Comparison of ENCODE assay signal across 8 cellular contexts in genomic region chr15:44711356-44712107, GRCh38. TPM values are rescaled to one million over a fixed set of nuclear protein-coding genes. Genes with fewer than 3 reads are reported as not detected.
A peak's percentile ranks its signal among the peaks of the same experiment; 100 is the strongest.
DNase-seq lines count a peak whose midpoint lies in the region; ATAC-seq and TF ChIP-seq lines count a peak whose summit lies in the region.

Gene B2M (plus strand): TSS chr15:44711517. CDS start chr15:44711547, 30 bp downstream.

- no peaks in the 10 kb centered on the region for H3K27me3 ChIP-seq in cardiac muscle cell
- no peaks in the 10 kb centered on the region for H3K27me3 ChIP-seq in trophoblast cell (ENCODE audit: insufficient read depth, low read length)
- H3K27me3 ChIP-seq in transverse colon: no peaks in the 10 kb centered on the region

- peak within 1 kb of the TSS; percentile 73 for H3K4me2 ChIP-seq in trophoblast cell (ENCODE audit: low read length)

- peak within 1 kb of the TSS; percentile 47 for H2BK5ac ChIP-seq in trophoblast cell (ENCODE audit: low read depth, low read length, poor library complexity)

- H3K18ac ChIP-seq in trophoblast cell (ENCODE audit: low read length): peak within 1 kb of the TSS; percentile 67

- H3K79me1 ChIP-seq in trophoblast cell (ENCODE audit: low read length): peaks cover 6% of the 10 kb centered on the region

- H3K4me1 ChIP-seq in cardiac muscle cell (ENCODE audit: low read depth): peaks cover 30% of the 10 kb centered on the region
- peaks cover 12 to 13% of the 10 kb centered on the region in 2 experiments for H3K4me1 ChIP-seq in trophoblast cell (ENCODE audit: control insufficient read depth in 1 of 2, insufficient read depth in 2 of 2, low read length in 2 of 2)
- peaks cover 12 to 73% (median 32%) of the 10 kb centered on the region in 4 donors for H3K4me1 ChIP-seq in transverse colon

- peak; percentile 100 for TF ChIP-seq POLR2A in transverse colon (IDR thresholded peaks at IDR 0.05)

- H3K23ac ChIP-seq in trophoblast cell (ENCODE audit: low read length): no peak within 1 kb of the TSS

- intact Hi-C loops in transverse colon (cut with DNase I; ENCODE audit: low total_unique reads): loop anchor here (1.0 kb wide), 1 partner anchor 17 kb away; no protein-coding TSS in a partner anchor

- H4K12ac ChIP-seq in trophoblast cell (ENCODE audit: low read depth, low read length): no peak within 1 kb of the TSS

- H3K9me3 ChIP-seq in cardiac muscle cell (ENCODE audit: low read depth) (no peaks in the 10 kb centered on the region), trophoblast cell (ENCODE audit: insufficient read depth, low read depth, low read length) (peaks cover 1% of the 10 kb centered on the region), transverse colon (no peaks in the 10 kb centered on the region)

- no CpG with 5 or more reads among the region's 61 CpGs for WGBS in trophoblast cell (ENCODE audit: extremely low coverage, insufficient coverage, insufficient read length)
- WGBS in transverse colon (ENCODE audit: low coverage in 1 of 2), 2 donors: 0% methylated on average over 46 of the region's 61 CpGs; no CpG with 5 or more reads in 1 of the 2 donors

- H3K27ac ChIP-seq in cardiac muscle cell (peak within 1 kb of the TSS; percentile 98), trophoblast cell (ENCODE audit: low read depth, low read length) (peak within 1 kb of the TSS; percentile 49), transverse colon (peak within 1 kb of the TSS; percentile 99)

- H3K4me3 ChIP-seq in GM12865 (ENCODE audit: low read depth, low read length) (peak within 1 kb of the TSS; percentile 94), cardiac muscle cell (peak within 1 kb of the TSS; percentile 76), trophoblast cell (ENCODE audit: low read depth, low read length) (peak within 1 kb of the TSS; percentile 73), transverse colon (peak within 1 kb of the TSS; percentile 77 to 95 (median 82))

- peaks cover 51% of the 10 kb centered on the region for H3K4me1 Mint-ChIP-seq in activated naive CD8-positive, alpha-beta T cell treated with anti-CD3 and anti-CD28 coated beads, Interleukin-2, amount 50 U/mL, for 24 hours

- peak within 1 kb of the TSS; percentile 47 for H2BK12ac ChIP-seq in trophoblast cell (ENCODE audit: low read length)

- H3K27ac Mint-ChIP-seq in activated naive CD8-positive, alpha-beta T cell treated with anti-CD3 and anti-CD28 coated beads, Interleukin-2, amount 50 U/mL, for 24 hours: peak within 1 kb of the TSS; percentile 100

- ATAC-seq in HG02763 (IDR thresholded peaks at IDR 0.05; ENCODE audit: unreplicated experiment): peak; percentile 78
- ATAC-seq in activated naive CD8-positive, alpha-beta T cell treated with anti-CD3 and anti-CD28 coated beads, Interleukin-2, amount 50 U/mL, for 24 hours: peak; percentile 91

- TF ChIP-seq CTCF in GM12865 (IDR thresholded peaks at IDR 0.05; ENCODE audit: insufficient read depth, low read depth, low read length, missing control alignments) (no peak), cardiac muscle cell (IDR thresholded peaks at IDR 0.05; ENCODE audit: low read depth, low read length) (no peak), transverse colon (IDR thresholded peaks at IDR 0.05) (no peak)

- H2AK5ac ChIP-seq in trophoblast cell (ENCODE audit: low read length): no peak within 1 kb of the TSS

- peak within 1 kb of the TSS; percentile 2 for H2BK120ac ChIP-seq in trophoblast cell (ENCODE audit: insufficient read depth, low read length, poor library complexity)

- peak within 1 kb of the TSS; percentile 53 for H3K9ac ChIP-seq in trophoblast cell (ENCODE audit: low read length)

- no peak for TF ChIP-seq EP300 in transverse colon (IDR thresholded peaks at IDR 0.05; ENCODE audit: low read depth)

- H3K4ac ChIP-seq in trophoblast cell (ENCODE audit: low read depth, low read length): peak within 1 kb of the TSS; percentile 20

- H4K91ac ChIP-seq in trophoblast cell (ENCODE audit: low read depth, low read length): peak within 1 kb of the TSS; percentile 3

- no peaks in the 10 kb centered on the region for H3K9me3 Mint-ChIP-seq in activated naive CD8-positive, alpha-beta T cell treated with anti-CD3 and anti-CD28 coated beads, Interleukin-2, amount 50 U/mL, for 24 hours

- H4K8ac ChIP-seq in trophoblast cell (ENCODE audit: low read depth, low read length): peak within 1 kb of the TSS; percentile 56

- in situ Hi-C loops in transverse colon (cut with MboI; ENCODE audit: low pct_ligation_motif_present in 1 of 4, low pct_unique_long_range_greater_than_20kb in 1 of 4, low sequenced_read_pairs in 3 of 4): no loop called here

- H3K36me3 ChIP-seq in cardiac muscle cell: peaks cover 11% of the 10 kb centered on the region
- H3K36me3 ChIP-seq in trophoblast cell (ENCODE audit: control insufficient read depth in 1 of 2, insufficient read depth in 2 of 2, low read length in 2 of 2): peaks cover 0 to 6% of the 10 kb centered on the region in 2 experiments
- H3K36me3 ChIP-seq in transverse colon: peaks cover 0 to 15% (median 5%) of the 10 kb centered on the region in 4 donors

- peaks cover 3% of the 10 kb centered on the region for H3K79me2 ChIP-seq in trophoblast cell (ENCODE audit: control insufficient read depth, insufficient read depth, low read length, poor library complexity)

- H3K14ac ChIP-seq in trophoblast cell (ENCODE audit: low read length): peak within 1 kb of the TSS; percentile 54

- H2AFZ ChIP-seq in trophoblast cell (ENCODE audit: insufficient read depth, low read length, poor library complexity): peak within 1 kb of the TSS; percentile 12

- peak within 1 kb of the TSS; percentile 99 for H3K4me3 Mint-ChIP-seq in activated naive CD8-positive, alpha-beta T cell treated with anti-CD3 and anti-CD28 coated beads, Interleukin-2, amount 50 U/mL, for 24 hours

- peak; percentile 98 for DNase-seq in GM12865 (ENCODE audit: low read depth)
- DNase-seq in NCI-H1417 treated with DMSO at 0.1 percent for 48 hours (lab: John Stamatoyannopoulos, UW): peak; percentile 74
- DNase-seq in SW480 (ENCODE audit: low spot score): peak; percentile 91
- DNase-seq in activated naive CD8-positive, alpha-beta T cell treated with anti-CD3 and anti-CD28 coated beads, Interleukin-2, amount 50 U/mL, for 24 hours: peak; percentile 93
- peak; percentile 97 for DNase-seq in cardiac muscle cell (ENCODE audit: low read depth in 1 of 2, low spot score in 1 of 2)
- peak; percentile 97 to 99 for DNase-seq in trophoblast cell
- DNase-seq in transverse colon: peak; percentile 97

- no peaks in the 10 kb centered on the region for H3K27me3 Mint-ChIP-seq in activated naive CD8-positive, alpha-beta T cell treated with anti-CD3 and anti-CD28 coated beads, Interleukin-2, amount 50 U/mL, for 24 hours

- peaks cover 62% of the 10 kb centered on the region for H3K36me3 Mint-ChIP-seq in activated naive CD8-positive, alpha-beta T cell treated with anti-CD3 and anti-CD28 coated beads, Interleukin-2, amount 50 U/mL, for 24 hours (ENCODE audit: low read depth)

RNA-seq across cellular contexts. Expression of gene B2M, which starts in this region (rescaled TPM):
- total RNA-seq in cardiac muscle cell: 170 and 414 TPM in 2 replicates
- polyA plus RNA-seq in cardiac muscle cell: 597 and 759 TPM in 2 replicates
- polyA plus RNA-seq in trophoblast cell (2013): 196 and 199 TPM in 2 replicates
- 1,000 to 10,000 TPM; 1,352 to 7,131 (median 5,706) TPM for total RNA-seq in transverse colon

Comparison
In these comparisons a context has a peak if more than half of its experiments do, and no peak if none do; other contexts are left out.
1. Peak in every context shown above with its lines: DNase-seq, ATAC-seq, H3K4me3 ChIP-seq and H3K27ac ChIP-seq.
2. H3K27ac ChIP-seq: peak in every context shown above with its lines; median percentile 99 in transverse colon; 98 in cardiac muscle cell; 49 in trophoblast cell.